In the genomic region with DNA sequence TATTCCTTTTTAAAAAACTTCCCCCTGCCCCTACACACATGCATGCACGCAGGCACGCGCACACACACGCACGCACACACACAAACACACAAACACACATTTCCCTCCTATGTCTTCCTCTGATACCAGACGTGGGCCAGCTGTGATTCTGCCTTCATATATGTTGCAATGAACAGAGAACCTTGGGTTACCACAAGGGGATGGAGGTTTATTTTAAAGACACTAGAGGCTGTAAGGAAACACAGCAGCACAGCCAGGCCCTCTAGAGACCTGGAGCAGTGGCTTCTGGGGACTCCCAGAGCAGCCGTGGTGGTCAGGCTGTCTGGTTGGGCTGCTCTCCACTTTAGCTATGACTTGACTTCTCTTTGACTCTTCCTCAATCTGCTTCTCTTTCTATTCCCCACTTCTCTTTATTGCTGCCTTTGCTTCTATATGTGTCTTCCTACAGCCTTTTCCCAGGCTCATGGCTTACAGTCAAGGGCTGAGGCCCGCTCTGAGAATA, we compare ENCODE assay signal across 1 cellular context.
TF ChIP-seq lines count a peak whose summit lies in the region.

No MANE protein-coding gene starts in this region.

TF ChIP-seq in GM12878, 131 proteins besides CTCF, POLR2A, EP300 and RAD21 (continues in another document):
- TF ChIP-seq PAX5 (IDR thresholded peaks at IDR 0.05; ENCODE audit: borderline replicate concordance, low read depth, low read length) = no peak
- no peak for TF ChIP-seq RCOR1 (conservative IDR thresholded peaks at IDR 0.05; ENCODE audit: low read depth, low read length)
- 0 out of 3 replicates have a peak, but pooled peaks have one; percentile 17 for TF ChIP-seq POU2F2 (IDR thresholded peaks at IDR 0.05; ENCODE audit: borderline replicate concordance, low read depth, low read length)
- 0 out of 4 replicates have a peak, but pooled peaks of 1 of the 2 experiments have one; percentile 19 for TF ChIP-seq SRF (IDR thresholded peaks at IDR 0.05; ENCODE audit: low read depth in 2 of 2, low read length in 2 of 2)
- no peak for TF ChIP-seq CBX3 (IDR thresholded peaks at IDR 0.05; ENCODE audit: borderline replicate concordance, low read depth)
- TF ChIP-seq NR2C2 (IDR thresholded peaks at IDR 0.05; ENCODE audit: borderline replicate concordance, control insufficient read depth, insufficient read length, low read depth) = no peak
- TF ChIP-seq, protein P1, sequence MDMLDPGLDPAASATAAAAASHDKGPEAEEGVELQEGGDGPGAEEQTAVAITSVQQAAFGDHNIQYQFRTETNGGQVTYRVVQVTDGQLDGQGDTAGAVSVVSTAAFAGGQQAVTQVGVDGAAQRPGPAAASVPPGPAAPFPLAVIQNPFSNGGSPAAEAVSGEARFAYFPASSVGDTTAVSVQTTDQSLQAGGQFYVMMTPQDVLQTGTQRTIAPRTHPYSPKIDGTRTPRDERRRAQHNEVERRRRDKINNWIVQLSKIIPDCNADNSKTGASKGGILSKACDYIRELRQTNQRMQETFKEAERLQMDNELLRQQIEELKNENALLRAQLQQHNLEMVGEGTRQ (IDR thresholded peaks at IDR 0.05; ENCODE audit: borderline replicate concordance, low read depth, low read length) = no peak
- TF ChIP-seq, protein P2, sequence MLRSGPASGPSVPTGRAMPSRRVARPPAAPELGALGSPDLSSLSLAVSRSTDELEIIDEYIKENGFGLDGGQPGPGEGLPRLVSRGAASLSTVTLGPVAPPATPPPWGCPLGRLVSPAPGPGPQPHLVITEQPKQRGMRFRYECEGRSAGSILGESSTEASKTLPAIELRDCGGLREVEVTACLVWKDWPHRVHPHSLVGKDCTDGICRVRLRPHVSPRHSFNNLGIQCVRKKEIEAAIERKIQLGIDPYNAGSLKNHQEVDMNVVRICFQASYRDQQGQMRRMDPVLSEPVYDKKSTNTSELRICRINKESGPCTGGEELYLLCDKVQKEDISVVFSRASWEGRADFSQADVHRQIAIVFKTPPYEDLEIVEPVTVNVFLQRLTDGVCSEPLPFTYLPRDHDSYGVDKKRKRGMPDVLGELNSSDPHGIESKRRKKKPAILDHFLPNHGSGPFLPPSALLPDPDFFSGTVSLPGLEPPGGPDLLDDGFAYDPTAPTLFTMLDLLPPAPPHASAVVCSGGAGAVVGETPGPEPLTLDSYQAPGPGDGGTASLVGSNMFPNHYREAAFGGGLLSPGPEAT (IDR thresholded peaks at IDR 0.05; ENCODE audit: low read depth) = no peak
- no peak for TF ChIP-seq MTA2 (IDR thresholded peaks at IDR 0.05; ENCODE audit: low read depth)
- TF ChIP-seq SREBF1 (IDR thresholded peaks at IDR 0.05; ENCODE audit: low read length) = no peak
- TF ChIP-seq YY1 (IDR thresholded peaks at IDR 0.05; ENCODE audit: low read depth, low read length) = no peak
- no peak for TF ChIP-seq RBBP5 (conservative IDR thresholded peaks at IDR 0.05)
- TF ChIP-seq FOXM1 (IDR thresholded peaks at IDR 0.05; ENCODE audit: low read depth, low read length) = peak; percentile 78; the same call in 1 of the 2 replicates
- TF ChIP-seq CHD1 (IDR thresholded peaks at IDR 0.05; ENCODE audit: low read depth, low read length) = no peak
- TF ChIP-seq, protein P3, sequence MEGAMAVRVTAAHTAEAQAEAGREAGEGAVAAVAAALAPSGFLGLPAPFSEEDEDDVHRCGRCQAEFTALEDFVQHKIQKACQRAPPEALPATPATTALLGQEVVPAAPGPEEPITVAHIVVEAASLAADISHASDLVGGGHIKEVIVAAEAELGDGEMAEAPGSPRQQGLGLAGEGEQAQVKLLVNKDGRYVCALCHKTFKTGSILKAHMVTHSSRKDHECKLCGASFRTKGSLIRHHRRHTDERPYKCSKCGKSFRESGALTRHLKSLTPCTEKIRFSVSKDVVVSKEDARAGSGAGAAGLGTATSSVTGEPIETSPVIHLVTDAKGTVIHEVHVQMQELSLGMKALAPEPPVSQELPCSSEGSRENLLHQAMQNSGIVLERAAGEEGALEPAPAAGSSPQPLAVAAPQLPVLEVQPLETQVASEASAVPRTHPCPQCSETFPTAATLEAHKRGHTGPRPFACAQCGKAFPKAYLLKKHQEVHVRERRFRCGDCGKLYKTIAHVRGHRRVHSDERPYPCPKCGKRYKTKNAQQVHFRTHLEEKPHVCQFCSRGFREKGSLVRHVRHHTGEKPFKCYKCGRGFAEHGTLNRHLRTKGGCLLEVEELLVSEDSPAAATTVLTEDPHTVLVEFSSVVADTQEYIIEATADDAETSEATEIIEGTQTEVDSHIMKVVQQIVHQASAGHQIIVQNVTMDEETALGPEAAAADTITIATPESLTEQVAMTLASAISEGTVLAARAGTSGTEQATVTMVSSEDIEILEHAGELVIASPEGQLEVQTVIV (IDR thresholded peaks at IDR 0.05; ENCODE audit: borderline replicate concordance, partially characterized antibody) = no peak
- TF ChIP-seq EGR1 (IDR thresholded peaks at IDR 0.05; ENCODE audit: borderline replicate concordance in 1 of 2, low read depth in 2 of 2, low read length in 2 of 2) = no peak
- TF ChIP-seq ZNF24 (IDR thresholded peaks at IDR 0.05) = no peak
- TF ChIP-seq ZSCAN29 (IDR thresholded peaks at IDR 0.05) = no peak
- TF ChIP-seq, protein P4, sequence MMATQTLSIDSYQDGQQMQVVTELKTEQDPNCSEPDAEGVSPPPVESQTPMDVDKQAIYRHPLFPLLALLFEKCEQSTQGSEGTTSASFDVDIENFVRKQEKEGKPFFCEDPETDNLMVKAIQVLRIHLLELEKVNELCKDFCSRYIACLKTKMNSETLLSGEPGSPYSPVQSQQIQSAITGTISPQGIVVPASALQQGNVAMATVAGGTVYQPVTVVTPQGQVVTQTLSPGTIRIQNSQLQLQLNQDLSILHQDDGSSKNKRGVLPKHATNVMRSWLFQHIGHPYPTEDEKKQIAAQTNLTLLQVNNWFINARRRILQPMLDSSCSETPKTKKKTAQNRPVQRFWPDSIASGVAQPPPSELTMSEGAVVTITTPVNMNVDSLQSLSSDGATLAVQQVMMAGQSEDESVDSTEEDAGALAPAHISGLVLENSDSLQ (IDR thresholded peaks at IDR 0.05) = no peak
- TF ChIP-seq IKZF2 (IDR thresholded peaks at IDR 0.05) = peak in 1 of 2 experiments; percentile 24; a peak in 1 of 4 replicates
- TF ChIP-seq TCF12 (IDR thresholded peaks at IDR 0.05; ENCODE audit: low read depth, low read length) = peak; percentile 28; the same call in 1 of the 2 replicates
- TF ChIP-seq, protein P5, sequence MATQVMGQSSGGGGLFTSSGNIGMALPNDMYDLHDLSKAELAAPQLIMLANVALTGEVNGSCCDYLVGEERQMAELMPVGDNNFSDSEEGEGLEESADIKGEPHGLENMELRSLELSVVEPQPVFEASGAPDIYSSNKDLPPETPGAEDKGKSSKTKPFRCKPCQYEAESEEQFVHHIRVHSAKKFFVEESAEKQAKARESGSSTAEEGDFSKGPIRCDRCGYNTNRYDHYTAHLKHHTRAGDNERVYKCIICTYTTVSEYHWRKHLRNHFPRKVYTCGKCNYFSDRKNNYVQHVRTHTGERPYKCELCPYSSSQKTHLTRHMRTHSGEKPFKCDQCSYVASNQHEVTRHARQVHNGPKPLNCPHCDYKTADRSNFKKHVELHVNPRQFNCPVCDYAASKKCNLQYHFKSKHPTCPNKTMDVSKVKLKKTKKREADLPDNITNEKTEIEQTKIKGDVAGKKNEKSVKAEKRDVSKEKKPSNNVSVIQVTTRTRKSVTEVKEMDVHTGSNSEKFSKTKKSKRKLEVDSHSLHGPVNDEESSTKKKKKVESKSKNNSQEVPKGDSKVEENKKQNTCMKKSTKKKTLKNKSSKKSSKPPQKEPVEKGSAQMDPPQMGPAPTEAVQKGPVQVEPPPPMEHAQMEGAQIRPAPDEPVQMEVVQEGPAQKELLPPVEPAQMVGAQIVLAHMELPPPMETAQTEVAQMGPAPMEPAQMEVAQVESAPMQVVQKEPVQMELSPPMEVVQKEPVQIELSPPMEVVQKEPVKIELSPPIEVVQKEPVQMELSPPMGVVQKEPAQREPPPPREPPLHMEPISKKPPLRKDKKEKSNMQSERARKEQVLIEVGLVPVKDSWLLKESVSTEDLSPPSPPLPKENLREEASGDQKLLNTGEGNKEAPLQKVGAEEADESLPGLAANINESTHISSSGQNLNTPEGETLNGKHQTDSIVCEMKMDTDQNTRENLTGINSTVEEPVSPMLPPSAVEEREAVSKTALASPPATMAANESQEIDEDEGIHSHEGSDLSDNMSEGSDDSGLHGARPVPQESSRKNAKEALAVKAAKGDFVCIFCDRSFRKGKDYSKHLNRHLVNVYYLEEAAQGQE (IDR thresholded peaks at IDR 0.05; ENCODE audit: low read depth, low read length) = 0 out of 2 replicates have a peak, but pooled peaks have one; percentile 12
- TF ChIP-seq POLR2AphosphoS2 (IDR thresholded peaks at IDR 0.05; ENCODE audit: low read depth, low read length) = no peak
- TF ChIP-seq BMI1 (IDR thresholded peaks at IDR 0.05; ENCODE audit: borderline replicate concordance) = no peak
- TF ChIP-seq CBX5 (IDR thresholded peaks at IDR 0.05; ENCODE audit: low read depth) = 0 out of 2 replicates have a peak, but pooled peaks have one; percentile 82
- TF ChIP-seq, protein P6, sequence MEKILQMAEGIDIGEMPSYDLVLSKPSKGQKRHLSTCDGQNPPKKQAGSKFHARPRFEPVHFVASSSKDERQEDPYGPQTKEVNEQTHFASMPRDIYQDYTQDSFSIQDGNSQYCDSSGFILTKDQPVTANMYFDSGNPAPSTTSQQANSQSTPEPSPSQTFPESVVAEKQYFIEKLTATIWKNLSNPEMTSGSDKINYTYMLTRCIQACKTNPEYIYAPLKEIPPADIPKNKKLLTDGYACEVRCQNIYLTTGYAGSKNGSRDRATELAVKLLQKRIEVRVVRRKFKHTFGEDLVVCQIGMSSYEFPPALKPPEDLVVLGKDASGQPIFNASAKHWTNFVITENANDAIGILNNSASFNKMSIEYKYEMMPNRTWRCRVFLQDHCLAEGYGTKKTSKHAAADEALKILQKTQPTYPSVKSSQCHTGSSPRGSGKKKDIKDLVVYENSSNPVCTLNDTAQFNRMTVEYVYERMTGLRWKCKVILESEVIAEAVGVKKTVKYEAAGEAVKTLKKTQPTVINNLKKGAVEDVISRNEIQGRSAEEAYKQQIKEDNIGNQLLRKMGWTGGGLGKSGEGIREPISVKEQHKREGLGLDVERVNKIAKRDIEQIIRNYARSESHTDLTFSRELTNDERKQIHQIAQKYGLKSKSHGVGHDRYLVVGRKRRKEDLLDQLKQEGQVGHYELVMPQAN (conservative IDR thresholded peaks at IDR 0.05) = no peak
- TF ChIP-seq IRF4 (IDR thresholded peaks at IDR 0.05; ENCODE audit: low read depth, low read length) = peak; percentile 74
- no peak for TF ChIP-seq KLF5 (IDR thresholded peaks at IDR 0.05; ENCODE audit: partially characterized antibody)
- TF ChIP-seq ETV6 (conservative IDR thresholded peaks at IDR 0.05 in 1 of 2, IDR thresholded peaks at IDR 0.05 in 1 of 2; ENCODE audit: borderline replicate concordance in 1 of 2, low read depth in 1 of 2) = peak in 1 of 2 experiments; percentile 57; a peak in 1 of 4 replicates
- TF ChIP-seq POLR2AphosphoS5 (IDR thresholded peaks at IDR 0.05; ENCODE audit: low read length) = no peak
- TF ChIP-seq ZBED1 (IDR thresholded peaks at IDR 0.05; ENCODE audit: borderline replicate concordance) = peak; percentile 74; the same call in 1 of the 2 replicates
- no peak for TF ChIP-seq DPF2 (IDR thresholded peaks at IDR 0.05)
- peak; percentile 82 for TF ChIP-seq NFIC (IDR thresholded peaks at IDR 0.05; ENCODE audit: low read depth, low read length)
- TF ChIP-seq SIN3A (IDR thresholded peaks at IDR 0.05; ENCODE audit: low read depth, low read length) = no peak
- no peak for TF ChIP-seq MTA3 (IDR thresholded peaks at IDR 0.05; ENCODE audit: borderline replicate concordance, low read length)
- no peak for TF ChIP-seq SMARCA5 (IDR thresholded peaks at IDR 0.05)
- no peak for TF ChIP-seq SMAD1 (IDR thresholded peaks at IDR 0.05; ENCODE audit: low read depth, partially characterized antibody)
- TF ChIP-seq, protein P7, sequence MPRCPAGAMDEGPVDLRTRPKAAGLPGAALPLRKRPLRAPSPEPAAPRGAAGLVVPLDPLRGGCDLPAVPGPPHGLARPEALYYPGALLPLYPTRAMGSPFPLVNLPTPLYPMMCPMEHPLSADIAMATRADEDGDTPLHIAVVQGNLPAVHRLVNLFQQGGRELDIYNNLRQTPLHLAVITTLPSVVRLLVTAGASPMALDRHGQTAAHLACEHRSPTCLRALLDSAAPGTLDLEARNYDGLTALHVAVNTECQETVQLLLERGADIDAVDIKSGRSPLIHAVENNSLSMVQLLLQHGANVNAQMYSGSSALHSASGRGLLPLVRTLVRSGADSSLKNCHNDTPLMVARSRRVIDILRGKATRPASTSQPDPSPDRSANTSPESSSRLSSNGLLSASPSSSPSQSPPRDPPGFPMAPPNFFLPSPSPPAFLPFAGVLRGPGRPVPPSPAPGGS (IDR thresholded peaks at IDR 0.05; ENCODE audit: borderline replicate concordance, insufficient read depth, low read depth, low read length, poor library complexity, severe bottlenecking) = peak; percentile 98
- TF ChIP-seq IKZF1 (conservative IDR thresholded peaks at IDR 0.05) = no peak
- no peak for TF ChIP-seq ZZZ3 (IDR thresholded peaks at IDR 0.05; ENCODE audit: control insufficient read depth, insufficient read length, low read depth)
- TF ChIP-seq CREM (IDR thresholded peaks at IDR 0.05; ENCODE audit: low read depth) = peak; percentile 65; the same call in 1 of the 2 replicates
- no peak for TF ChIP-seq TAF1 (IDR thresholded peaks at IDR 0.05; ENCODE audit: borderline replicate concordance, low read depth, low read length)
- no peak for TF ChIP-seq RAD51 (IDR thresholded peaks at IDR 0.05)
- TF ChIP-seq, protein P8, sequence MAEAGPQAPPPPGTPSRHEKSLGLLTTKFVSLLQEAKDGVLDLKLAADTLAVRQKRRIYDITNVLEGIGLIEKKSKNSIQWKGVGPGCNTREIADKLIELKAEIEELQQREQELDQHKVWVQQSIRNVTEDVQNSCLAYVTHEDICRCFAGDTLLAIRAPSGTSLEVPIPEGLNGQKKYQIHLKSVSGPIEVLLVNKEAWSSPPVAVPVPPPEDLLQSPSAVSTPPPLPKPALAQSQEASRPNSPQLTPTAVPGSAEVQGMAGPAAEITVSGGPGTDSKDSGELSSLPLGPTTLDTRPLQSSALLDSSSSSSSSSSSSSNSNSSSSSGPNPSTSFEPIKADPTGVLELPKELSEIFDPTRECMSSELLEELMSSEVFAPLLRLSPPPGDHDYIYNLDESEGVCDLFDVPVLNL (IDR thresholded peaks at IDR 0.05; ENCODE audit: low read depth, low read length) = no peak
- peak; percentile 94 for TF ChIP-seq RUNX3 (IDR thresholded peaks at IDR 0.05; ENCODE audit: low read length)
